ENCODE assay signal across 8 cellular contexts in genomic region chr13:26254583-26255102, GRCh38. TPM values are rescaled to one million over a fixed set of nuclear protein-coding genes. Genes with fewer than 3 reads are reported as not detected.
DNase-seq lines count a peak whose midpoint lies in the region; ATAC-seq and TF ChIP-seq lines count a peak whose summit lies in the region.

No MANE protein-coding gene starts in this region.

- H3K36me3 Mint-ChIP-seq in GM23338 (ENCODE audit: low read depth): no peaks in the 10 kb centered on the region

- H3K4me1 Mint-ChIP-seq in GM23338: peaks cover 19% of the 10 kb centered on the region; the same call in 2 of the 3 replicates

- ATAC-seq in GM23338: peak; percentile 76

- H3K4me3 Mint-ChIP-seq in GM23338: peak overlapping the region; percentile 88

- in situ Hi-C loops in T47D (cut with HindIII; ENCODE audit: low pct_unique_long_range_greater_than_20kb, low sequenced_read_pairs): no loop called here

- no peaks in the 10 kb centered on the region for H3K9me3 Mint-ChIP-seq in GM23338

- H3K4me3 ChIP-seq in GM23338 (peak overlapping the region; percentile 96), spleen (peak overlapping the region; percentile 82 to 98 (median 94))

- H3K27me3 ChIP-seq in GM23338 (ENCODE audit: insufficient read depth) (no peaks in the 10 kb centered on the region), spleen (replicated peaks in 1 of 7) (peaks cover 0 to 6% (median 0%) of the 10 kb centered on the region in 7 donors)

- H4K20me1 ChIP-seq in GM23338 (replicated peaks; ENCODE audit: insufficient read depth): peaks cover 40% of the 10 kb centered on the region

- intact Hi-C loops in spleen (cut with DNase I; ENCODE audit: low total_unique reads): loop anchor here (5.0 kb wide), 1 partner anchor 32 kb away; the partner anchor contains the start of gene RNF6

- H3K27me3 Mint-ChIP-seq in GM23338 (ENCODE audit: insufficient read depth, low read depth, poor library complexity): peaks cover 5% of the 10 kb centered on the region

- TF ChIP-seq POLR2A in spleen (IDR thresholded peaks at IDR 0.05): no peak

- TF ChIP-seq CTCF in GM23338 (conservative IDR thresholded peaks at IDR 0.05; ENCODE audit: low read depth in 2 of 2): no peak
- no peak for TF ChIP-seq CTCF in spleen (IDR thresholded peaks at IDR 0.05 in 8 of 11, conservative IDR thresholded peaks at IDR 0.05 in 3 of 11)

- H3K79me2 ChIP-seq in GM23338 (replicated peaks; ENCODE audit: insufficient read depth): peaks cover 51% of the 10 kb centered on the region

- H2AFZ ChIP-seq in GM23338: peak overlapping the region; percentile 85

- peak; percentile 31 for DNase-seq in GF-D8 (lab: John Stamatoyannopoulos, UW)
- peak; percentile 73 for DNase-seq in GM23338 (ENCODE audit: low spot score)
- DNase-seq in LHCN-M2 (ENCODE audit: low read depth): peak; percentile 33
- DNase-seq in UCSD-AML1 (lab: John Stamatoyannopoulos, UW; ENCODE audit: unreplicated experiment): peak; percentile 63
- DNase-seq in T47D (ENCODE audit: low read depth in 1 of 2, low spot score in 1 of 2): peak; percentile 9 to 58
- peak; percentile 24 for DNase-seq in inferior parietal cortex (ENCODE audit: extremely low spot score)
- DNase-seq in spleen: peak; percentile 93
- no peak for DNase-seq in NCI-H187 treated with DMSO at 0.1 percent for 48 hours (lab: John Stamatoyannopoulos, UW)

- H3K4me1 ChIP-seq in GM23338 (ENCODE audit: insufficient read depth) (peaks cover 19% of the 10 kb centered on the region), spleen (peaks cover 15 to 40% (median 28%) of the 10 kb centered on the region in 6 donors)

- no peak overlapping the region for H3K27ac ChIP-seq in GM23338 (ENCODE audit: low read depth)
- peak overlapping the region; percentile 89 to 98 (median 95) for H3K27ac ChIP-seq in spleen

- peak overlapping the region; percentile 86; the same call in 1 of the 2 replicates for H3K27ac Mint-ChIP-seq in GM23338

- H3K4me2 ChIP-seq in GM23338: peak overlapping the region; percentile 91

- no peaks in the 10 kb centered on the region for H3K9me3 ChIP-seq in spleen

- no peaks in the 10 kb centered on the region for H3F3A ChIP-seq in GM23338 (replicated peaks; ENCODE audit: low read depth)

- H3K36me3 ChIP-seq in GM23338 (ENCODE audit: insufficient read depth) (no peaks in the 10 kb centered on the region), spleen (no peaks in the 10 kb centered on the region)

- WGBS in spleen, 5 donors: 0 to 1% (median 1%) methylated on average over 20 to 35 of the region's 35 CpGs

- H3K9me2 ChIP-seq in GM23338 (ENCODE audit: insufficient read depth): no peaks in the 10 kb centered on the region

TF ChIP-seq in GM23338, 12 proteins besides CTCF, POLR2A, EP300 and RAD21 (continues in another document):
- TF ChIP-seq REST (IDR thresholded peaks at IDR 0.05; ENCODE audit: unreplicated experiment) (no peak), ZNF114 (CRISPR knock-in tag; IDR thresholded peaks at IDR 0.05) (no peak), NANOG (IDR thresholded peaks at IDR 0.05; ENCODE audit: borderline replicate concordance) (no peak), ZNF331 (CRISPR knock-in tag; IDR thresholded peaks at IDR 0.05; ENCODE audit: low read depth) (no peak), JUNB (IDR thresholded peaks at IDR 0.05; ENCODE audit: unreplicated experiment) (no peak), EZH2 (IDR thresholded peaks at IDR 0.05; ENCODE audit: low read depth, unreplicated experiment) (no peak), CREB1 (CRISPR knock-in tag; IDR thresholded peaks at IDR 0.05; ENCODE audit: low read depth) (no peak), POLR2AphosphoS5 (IDR thresholded peaks at IDR 0.05; ENCODE audit: low read depth) (no peak), STAT1 (IDR thresholded peaks at IDR 0.05; ENCODE audit: unreplicated experiment) (no peak)

RNA-seq across cellular contexts. Expression of gene CDK8, which starts 0.7 kb away (rescaled TPM):
- total RNA-seq in GM23338 (2014; rRNA removed; shearing (Covaris generic)): 24.0 and 27.6 TPM in 2 replicates
- polyA plus RNA-seq in GM23338 (2016; fragmentation: Nextera tagmentation; extraction: Ambion mirVana) (13.6 and 15.7 TPM in 2 replicates), spleen (10 to 100 TPM in 1 of 3 donors, 1 to 10 TPM in 2; 8.6 to 10.4 (median 9.9) TPM)
- total RNA-seq in LHCN-M2 (2014; rRNA removed) (19.8 and 22.5 TPM in 2 replicates), spleen (10 to 100 TPM in 2 of 7 donors, 1 to 10 TPM in 5; 7.8 to 16.4 (median 9.2) TPM)
- polyA plus RNA-seq in LHCN-M2 (2012): 6.9 TPM

RNA-seq across cellular contexts. Expression of gene RNF6, which starts 32.5 kb away (rescaled TPM):
- 12.2 and 18.8 TPM in 2 replicates for total RNA-seq in GM23338 (2014; rRNA removed; shearing (Covaris generic))
- polyA plus RNA-seq in GM23338 (2016; fragmentation: Nextera tagmentation; extraction: Ambion mirVana) (7.5 and 11.8 TPM in 2 replicates), spleen (10 to 100 TPM; 13.3 to 17.7 (median 15.0) TPM)
- total RNA-seq in LHCN-M2 (2014; rRNA removed) (41.7 and 47.6 TPM in 2 replicates), spleen (10 to 100 TPM; 29.1 to 39.0 (median 30.5) TPM)
- 15.5 TPM for polyA plus RNA-seq in LHCN-M2 (2012)
